1 cellular context compared by ENCODE assay signal in genomic region chr17:48907713-48908046, GRCh38.
TF ChIP-seq lines count a peak whose summit lies in the region.

No MANE protein-coding gene starts in this region.

TF ChIP-seq in endothelial cell of umbilical vein, 7 proteins besides CTCF, POLR2A, EP300 and RAD21 (continued from another document):
- no peak for TF ChIP-seq GATA2 (IDR thresholded peaks at IDR 0.05; ENCODE audit: insufficient read depth, insufficient read length, low read depth, low read length)
TF ChIP-seq in endothelial cell of umbilical vein: peak in this region for 0.
